In genomic region chr7:101681170-101682007, GRCh38 we compare ENCODE assay signal across 9 cellular contexts. TPM values are rescaled to one million over a fixed set of nuclear protein-coding genes. Genes with fewer than 3 reads are reported as not detected.
A peak's percentile ranks its signal among the peaks of the same experiment; 100 is the strongest.
DNase-seq lines count a peak whose midpoint lies in the region; ATAC-seq and TF ChIP-seq lines count a peak whose summit lies in the region.
"Had no signal": no experiment of that assay in that cellular context is flagged by ENCODE, and none has a peak within 500 bp of the region (broad histone marks: within the 10 kb centered on the region; RNA-seq: fewer than 3 reads in every experiment).

No MANE protein-coding gene starts in this region.

- no peak for TF ChIP-seq CTCF in stomach (IDR thresholded peaks at IDR 0.05)
- no peak for TF ChIP-seq CTCF in sigmoid colon (IDR thresholded peaks at IDR 0.05)

- 14 to 35% (median 19%) methylated on average over 14 of the region's 14 CpGs for WGBS in stomach, 5 donors
- WGBS in sigmoid colon, 2 donors = 27 to 51% methylated on average over 14 of the region's 14 CpGs

- H3K27me3 ChIP-seq in stomach (no peaks in the 10 kb centered on the region), sigmoid colon (no peaks in the 10 kb centered on the region)

- no peak for TF ChIP-seq EP300 in stomach (IDR thresholded peaks at IDR 0.05)
- TF ChIP-seq EP300 in sigmoid colon (IDR thresholded peaks at IDR 0.05) = no peak

- intact Hi-C loops in stomach (cut with DNase I; ENCODE audit: low total_unique reads) (no loop called here), sigmoid colon (cut with DNase I) (no loop called here)

- peak; percentile 48 for DNase-seq in HS-27A (ENCODE audit: low read depth)
- peak in 43 of 58 donors; percentile 1 to 78 (median 19) for DNase-seq in anterior cingulate cortex (lab: John Stamatoyannopoulos, UW)
- DNase-seq in iPS-NIHi7 (ENCODE audit: extremely low spot score) = peak; percentile 24
- peak; percentile 33 for DNase-seq in stomach
- DNase-seq in NCI-H146 treated with DMSO at 0.1 percent for 48 hours (lab: John Stamatoyannopoulos, UW; ENCODE audit: unreplicated experiment) = no peak
- DNase-seq in DMS79 treated with DMSO at 0.1 percent for 48 hours (lab: John Stamatoyannopoulos, UW) = no peak
- DNase-seq in sigmoid colon = no peak

- no peak for TF ChIP-seq POLR2A in stomach (IDR thresholded peaks at IDR 0.05)
- TF ChIP-seq POLR2A in sigmoid colon (IDR thresholded peaks at IDR 0.05) = no peak

- H3K9me3 ChIP-seq in stomach (no peaks in the 10 kb centered on the region), sigmoid colon (no peaks in the 10 kb centered on the region)

- H3K27ac ChIP-seq in stomach (no peak overlapping the region), sigmoid colon (no peak overlapping the region)

- H3K4me3 ChIP-seq in stomach = no peak overlapping the region
- no peak overlapping the region for H3K4me3 ChIP-seq in sigmoid colon

- no peaks in the 10 kb centered on the region for H3K36me3 ChIP-seq in stomach
- no peaks in the 10 kb centered on the region for H3K36me3 ChIP-seq in sigmoid colon

- H3K4me1 ChIP-seq in stomach (peaks cover 0 to 15% (median 8%) of the 10 kb centered on the region in 4 donors), sigmoid colon (peaks cover 0 to 11% (median 8%) of the 10 kb centered on the region in 4 donors)

- no peak for ATAC-seq in HG02870 (IDR thresholded peaks at IDR 0.05; ENCODE audit: unreplicated experiment)

RNA-seq across cellular contexts. Expression of gene MYL10, which starts 52.3 kb away (rescaled TPM):
- total RNA-seq in stomach (not detected), sigmoid colon (not detected)
- polyA plus RNA-seq in stomach (not detected), sigmoid colon (not detected)
- total RNA-seq: subcutaneous adipose tissue had no signal

Comparison
In these comparisons a context has a peak if more than half of its experiments do, and no peak if none do; other contexts are left out.
1. DNase-seq: peak in HS-27A (single experiment), anterior cingulate cortex (43 of 58), iPS-NIHi7 (single experiment) and stomach (single experiment); none in NCI-H146 treated with DMSO at 0.1 percent for 48 hours (single experiment), DMS79 treated with DMSO at 0.1 percent for 48 hours (single experiment) and sigmoid colon (single experiment).